In the genomic region with DNA sequence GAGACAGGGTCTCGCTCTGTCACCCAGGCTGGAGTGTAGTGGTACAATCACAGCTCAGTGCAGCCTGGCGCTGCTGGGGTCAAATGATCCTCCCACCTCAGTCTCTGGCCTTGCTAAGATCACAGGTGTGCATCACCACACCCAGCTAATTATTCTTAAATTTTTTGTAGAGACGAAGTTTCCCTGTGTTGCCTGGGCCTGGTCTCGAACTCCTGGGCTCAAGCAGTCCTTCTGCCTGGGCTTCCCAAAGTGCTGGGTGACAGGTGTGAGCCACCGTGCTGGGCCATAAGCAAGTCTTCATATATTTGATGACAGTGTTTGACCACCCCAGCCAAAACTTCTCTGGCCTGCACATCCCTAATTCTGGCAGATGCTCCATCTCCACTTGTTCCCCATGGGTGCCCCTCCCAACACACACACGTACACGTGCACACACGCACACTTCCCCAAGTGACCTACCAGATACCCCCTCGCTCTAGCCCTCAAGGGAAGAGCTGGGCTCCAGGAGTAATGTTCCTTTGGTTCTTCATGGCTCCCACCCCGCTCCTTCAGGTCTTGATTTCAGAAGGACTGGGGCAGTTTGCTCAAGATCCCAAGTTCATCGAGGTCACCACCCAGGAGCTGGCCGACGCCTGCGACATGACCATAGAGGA, we compare ENCODE assay signal across 8 cellular contexts.
DNase-seq lines count a peak whose midpoint lies in the region; ATAC-seq and TF ChIP-seq lines count a peak whose summit lies in the region.

No MANE protein-coding gene starts in this region.

- peaks cover 48% of the 10 kb centered on the region for H3K27me3 Mint-ChIP-seq in neural progenitor cell (ENCODE audit: insufficient read depth, low read depth)

- WGBS in IMR-90 (ENCODE audit: extremely low coverage in 2 of 2, insufficient read length in 1 of 2), 2 experiments = 73% methylated on average over 8 of the region's 14 CpGs; no CpG with 5 or more reads in 1 of the 2 experiments
- WGBS in body of pancreas, 2 donors = 64 to 67% methylated on average over 14 of the region's 14 CpGs

- peaks cover 19% of the 10 kb centered on the region for H3K36me3 ChIP-seq in IMR-90 (ENCODE audit: control insufficient read depth, insufficient read depth, low read length)
- no peaks in the 10 kb centered on the region for H3K36me3 ChIP-seq in duodenal mucosa (ENCODE audit: control insufficient read depth in 1 of 2, insufficient read depth in 2 of 2, low read length in 2 of 2)
- no peaks in the 10 kb centered on the region for H3K36me3 ChIP-seq in neural progenitor cell
- no peaks in the 10 kb centered on the region for H3K36me3 ChIP-seq in body of pancreas (replicated peaks in 1 of 2; ENCODE audit: insufficient read depth in 1 of 2, low read depth in 2 of 2)

- no peaks in the 10 kb centered on the region for H3K79me1 ChIP-seq in IMR-90 (ENCODE audit: low read depth in 1 of 2, low read length in 2 of 2)

- no peak overlapping the region for H3K18ac ChIP-seq in IMR-90 (ENCODE audit: low read depth, low read length)

- H3K56ac ChIP-seq in IMR-90 (ENCODE audit: extremely low read depth, insufficient read depth, low read length) = no peak overlapping the region

- intact Hi-C loops in IMR-90 (cut with micrococcal nuclease) (no loop called here), body of pancreas (cut with DNase I) (no loop called here)

- H3K9ac ChIP-seq in IMR-90 (ENCODE audit: low read depth, low read length) = no peak overlapping the region
- H3K9ac ChIP-seq in duodenal mucosa (ENCODE audit: low read depth in 1 of 2, low read length in 2 of 2) = peak overlapping the region in 1 of 2 donors; percentile 47
- no peak overlapping the region for H3K9ac ChIP-seq in neural progenitor cell

- BruUV-seq in IMR-90 (replicated peaks; lab: Mats Ljungman, UMichigan) = no TSS peak

- no peak overlapping the region for H3K4me3 ChIP-seq in IMR-90 (ENCODE audit: insufficient read depth, low read depth, low read length)
- peak overlapping the region; percentile 40 to 77 for H3K4me3 ChIP-seq in duodenal mucosa (ENCODE audit: low read depth in 1 of 2, low read length in 2 of 2)
- H3K4me3 ChIP-seq in neural progenitor cell = peak overlapping the region; percentile 67
- peak overlapping the region in 1 of 2 donors; percentile 21 for H3K4me3 ChIP-seq in body of pancreas

- no peak overlapping the region for H2AK9ac ChIP-seq in IMR-90 (replicated peaks; ENCODE audit: low read depth, low read length, poor library complexity)

- no peak overlapping the region for H4K91ac ChIP-seq in IMR-90 (ENCODE audit: insufficient read depth, low read depth, low read length)

- no peak overlapping the region for H3K27ac Mint-ChIP-seq in neural progenitor cell

- no peak for TF ChIP-seq RAD21 in IMR-90 (IDR thresholded peaks at IDR 0.05; ENCODE audit: low read length)

- no peak overlapping the region for H2AK5ac ChIP-seq in IMR-90 (ENCODE audit: low read depth, low read length)

- dilution Hi-C loops in IMR-90 (cut with HindIII; ENCODE audit: low sequenced_read_pairs, unreplicated experiment) = no loop called here

- no peak overlapping the region for H4K8ac ChIP-seq in IMR-90 (ENCODE audit: low read depth in 2 of 2, low read length in 2 of 2)

- H2BK20ac ChIP-seq in IMR-90 (ENCODE audit: low read depth, low read length) = no peak overlapping the region

- TF ChIP-seq POLR2A in IMR-90 (IDR thresholded peaks at IDR 0.05; ENCODE audit: low read depth, low read length) (no peak), body of pancreas (IDR thresholded peaks at IDR 0.05) (no peak)

- DNase-seq in CD1c-positive myeloid dendritic cell (ENCODE audit: extremely low spot score) (peak; percentile 5), IMR-90 (no peak), neural progenitor cell (ENCODE audit: low spot score) (no peak), foreskin keratinocyte (no peak), ACHN (no peak), body of pancreas (no peak)

- peaks cover 8% of the 10 kb centered on the region for H3K4me1 Mint-ChIP-seq in neural progenitor cell

- no peaks in the 10 kb centered on the region for H3K4me1 ChIP-seq in IMR-90 (ENCODE audit: control insufficient read depth, insufficient read depth, low read length)
- H3K4me1 ChIP-seq in duodenal mucosa (ENCODE audit: control insufficient read depth in 1 of 2, insufficient read depth in 2 of 2, low read length in 2 of 2) = peaks cover 0 to 15% of the 10 kb centered on the region in 2 donors
- no peaks in the 10 kb centered on the region for H3K4me1 ChIP-seq in neural progenitor cell
- no peaks in the 10 kb centered on the region for H3K4me1 ChIP-seq in foreskin keratinocyte
- peaks cover 15% of the 10 kb centered on the region for H3K4me1 ChIP-seq in body of pancreas

- TF ChIP-seq CTCF in IMR-90 (conservative IDR thresholded peaks at IDR 0.05; ENCODE audit: low read depth, low read length) (no peak), neural progenitor cell (IDR thresholded peaks at IDR 0.05) (no peak), foreskin keratinocyte (conservative IDR thresholded peaks at IDR 0.05) (no peak), body of pancreas (IDR thresholded peaks at IDR 0.05) (no peak)

- POLR2A ChIA-PET in IMR-90 (lab: Charles Lee; ENCODE audit: unreplicated experiment) = no interaction called here

- no peak overlapping the region for H2BK5ac ChIP-seq in IMR-90 (ENCODE audit: low read depth, low read length, poor library complexity, severe bottlenecking)

- H3K9me1 ChIP-seq in IMR-90 (ENCODE audit: insufficient read depth, low read length) = peaks cover 3% of the 10 kb centered on the region; the same call in 1 of the 2 replicates

- no peak overlapping the region for H3K4ac ChIP-seq in IMR-90 (ENCODE audit: low read depth, low read length)

- H3K23ac ChIP-seq in IMR-90 (ENCODE audit: low read depth, low read length) = no peak overlapping the region

- no peak overlapping the region for H2BK15ac ChIP-seq in IMR-90 (ENCODE audit: low read depth, low read length)

- in situ Hi-C loops in IMR-90 (cut with MboI; ENCODE audit: low sequenced_read_pairs) (no loop called here), ACHN (cut with HindIII; ENCODE audit: low pct_ligation_motif_present, low pct_unique_long_range_greater_than_20kb, low sequenced_read_pairs) (no loop called here)

- ATAC-seq in IMR-90 (ENCODE audit: low read depth) = no peak
- no peak for ATAC-seq in GM18858 (IDR thresholded peaks at IDR 0.05; ENCODE audit: unreplicated experiment)
- ATAC-seq in foreskin keratinocyte = no peak
- ATAC-seq in body of pancreas = no peak

- no peak overlapping the region for H2BK120ac ChIP-seq in IMR-90 (ENCODE audit: low read depth, low read length)

- no peaks in the 10 kb centered on the region for H3K79me2 ChIP-seq in neural progenitor cell (ENCODE audit: low read depth)

- peaks cover 26% of the 10 kb centered on the region for H3F3A ChIP-seq in neural progenitor cell (ENCODE audit: low read depth)

- no peaks in the 10 kb centered on the region for H3K36me3 Mint-ChIP-seq in neural progenitor cell

- peaks cover 6% of the 10 kb centered on the region for H3K9me3 Mint-ChIP-seq in neural progenitor cell

- CTCF ChIA-PET in IMR-90 (lab: Yijun Ruan, JAX) = no interaction called here

- H3K14ac ChIP-seq in IMR-90 (replicated peaks; ENCODE audit: low read depth, low read length) = no peak overlapping the region

- H3K4me3 Mint-ChIP-seq in neural progenitor cell = peak overlapping the region; percentile 86

- H4K20me1 ChIP-seq in IMR-90 (ENCODE audit: insufficient read depth, low read length) (no peaks in the 10 kb centered on the region), neural progenitor cell (ENCODE audit: low read depth) (no peaks in the 10 kb centered on the region)

- no peak overlapping the region for H3K27ac ChIP-seq in IMR-90 (ENCODE audit: insufficient read depth, low read length)
- H3K27ac ChIP-seq in duodenal mucosa (ENCODE audit: low read depth, low read length) = no peak overlapping the region
- H3K27ac ChIP-seq in neural progenitor cell = no peak overlapping the region
- no peak overlapping the region for H3K27ac ChIP-seq in foreskin keratinocyte
- no peak overlapping the region for H3K27ac ChIP-seq in body of pancreas

- H3K9me3 ChIP-seq in IMR-90 (ENCODE audit: control insufficient read depth, insufficient read depth, low read length) = no peaks in the 10 kb centered on the region
- H3K9me3 ChIP-seq in duodenal mucosa (ENCODE audit: control insufficient read depth in 1 of 2, low read length in 2 of 2) = no peaks in the 10 kb centered on the region
- no peaks in the 10 kb centered on the region for H3K9me3 ChIP-seq in neural progenitor cell (ENCODE audit: low read depth)
- no peaks in the 10 kb centered on the region for H3K9me3 ChIP-seq in body of pancreas

- peaks cover 8% of the 10 kb centered on the region for H3K27me3 ChIP-seq in IMR-90 (ENCODE audit: control insufficient read depth, insufficient read depth, low read length)
- no peaks in the 10 kb centered on the region for H3K27me3 ChIP-seq in duodenal mucosa (ENCODE audit: control insufficient read depth in 1 of 2, insufficient read depth in 2 of 2, low read length in 2 of 2)
- peaks cover 41% of the 10 kb centered on the region for H3K27me3 ChIP-seq in neural progenitor cell
- peaks cover 26% of the 10 kb centered on the region for H3K27me3 ChIP-seq in foreskin keratinocyte
- no peaks in the 10 kb centered on the region for H3K27me3 ChIP-seq in body of pancreas

- no peak overlapping the region for H4K5ac ChIP-seq in IMR-90 (ENCODE audit: low read depth, low read length)

- H3K4me2 ChIP-seq in IMR-90 (ENCODE audit: low read depth, low read length) (no peak overlapping the region), neural progenitor cell (peak overlapping the region; percentile 96)

- H2AFZ ChIP-seq in IMR-90 (replicated peaks; ENCODE audit: low read length, poor library complexity) (peak overlapping the region; percentile 76), neural progenitor cell (replicated peaks) (peak overlapping the region; percentile 97)

TF ChIP-seq in IMR-90, 13 proteins besides CTCF, POLR2A, EP300 and RAD21 (continues in another document):
- no peak for TF ChIP-seq CHD1 (IDR thresholded peaks at IDR 0.05; ENCODE audit: low read depth, low read length)
- TF ChIP-seq FOS (IDR thresholded peaks at IDR 0.05; ENCODE audit: low read depth, low read length) = no peak
- TF ChIP-seq USF2 (IDR thresholded peaks at IDR 0.05; ENCODE audit: low read depth, low read length) = no peak
- no peak for TF ChIP-seq SMC3 (IDR thresholded peaks at IDR 0.05; ENCODE audit: low read depth, low read length)
- no peak for TF ChIP-seq RFX5 (IDR thresholded peaks at IDR 0.05; ENCODE audit: low read depth, low read length)
- no peak for TF ChIP-seq MAZ (IDR thresholded peaks at IDR 0.05; ENCODE audit: borderline replicate concordance, low read depth, low read length)
- TF ChIP-seq MXI1 (IDR thresholded peaks at IDR 0.05; ENCODE audit: borderline replicate concordance, low read depth, low read length) = no peak
- no peak for TF ChIP-seq CEBPB (IDR thresholded peaks at IDR 0.05; ENCODE audit: low read depth, low read length)
